Comparison of ENCODE assay signal across 34 cellular contexts in the genomic region with DNA sequence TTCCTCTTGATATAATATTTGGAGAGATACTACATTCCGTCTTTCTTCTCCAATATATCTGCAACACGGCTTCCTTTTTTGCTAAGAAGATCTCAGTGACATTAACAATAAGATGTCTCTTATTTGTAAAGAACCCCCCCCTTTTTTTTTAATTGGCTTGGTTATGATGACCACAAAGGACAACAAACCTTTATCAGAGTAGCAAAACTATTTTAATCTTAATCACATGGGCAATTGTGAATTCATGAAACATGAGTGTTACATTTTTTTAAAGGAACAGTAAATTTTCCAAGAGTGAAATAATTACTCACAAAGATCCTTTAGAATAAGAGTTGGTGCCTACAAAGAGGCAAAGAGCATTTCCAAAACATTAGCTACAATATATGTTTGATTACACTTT.
"Had no signal": no experiment of that assay in that cellular context is flagged by ENCODE, and none has a peak within 500 bp of the region (broad histone marks: within the 10 kb centered on the region; RNA-seq: fewer than 3 reads in every experiment).

No MANE protein-coding gene starts in this region.

- H3K27ac ChIP-seq: ascending aorta, cardiac muscle cell, VCaP had no signal

- DNase-seq: activated B cell treated with CpG ODN at 0.5 μM for 24 hours; activated CD4-positive, alpha-beta memory T cell treated with anti-CD3 and anti-CD28 coated beads for 36 hours; activated CD4-positive, alpha-beta T cell treated with anti-CD3 and anti-CD28 coated beads for 4 hours; activated CD4-positive, alpha-beta T cell treated with anti-CD3 and anti-CD28 coated beads, Interleukin-2, amount 10 ng/mL, durations not matched to agents 24 days and 14 days; activated CD4-positive, alpha-beta T cell treated with anti-CD3 and anti-CD28 coated beads, Interleukin-2, amount 50 U/mL, for 1 hour; activated CD4-positive, alpha-beta T cell treated with anti-CD3 and anti-CD28 coated beads, Interleukin-2, amount 50 U/mL, for 4 hours; activated CD4-positive, CD25-positive, alpha-beta regulatory T cell treated with anti-CD3 and anti-CD28 coated beads, Interleukin-2, amount 50 U/mL, for 72 hours; activated CD8-positive, alpha-beta memory T cell treated with anti-CD3 and anti-CD28 coated beads, Interleukin-2, amount 50 U/mL, for 4 hours; activated CD8-positive, alpha-beta T cell treated with anti-CD3 and anti-CD28 coated beads for 36 hours; activated effector memory CD4-positive, alpha-beta T cell treated with Interleukin-2 at 50 U/mL for 16 hours; activated gamma-delta T cell; activated naive CD4-positive, alpha-beta T cell treated with anti-CD3 and anti-CD28 coated beads, Interleukin-2, amount 10 ng/mL, durations not matched to agents 7 days and 5 days; activated naive CD4-positive, alpha-beta T cell treated with Interleukin-2 at 50 U/mL for 16 hours; activated naive CD8-positive, alpha-beta T cell treated with anti-CD3 and anti-CD28 coated beads, Interleukin-2, amount 10 ng/mL, durations not matched to agents 7 days and 5 days; activated naive CD8-positive, alpha-beta T cell treated with anti-CD3 and anti-CD28 coated beads, Interleukin-2, amount 50 U/mL, for 24 hours; activated T-cell treated with anti-CD3 and anti-CD28 coated beads for 4 hours; activated T-cell treated with anti-CD3 and anti-CD28 coated beads, Interleukin-2, amount 50 U/mL, for 1 hour; activated T-cell treated with anti-CD3 and anti-CD28 coated beads, Interleukin-2, amount 50 U/mL, for 4 hours; activated T-cell treated with anti-CD3 and anti-CD28 coated beads, Interleukin-2, amount 50 U/mL, for 72 hours; amygdala; anterior cingulate cortex; caudate nucleus; cerebellar nuclear complex; T-cell; T-helper 17 cell; T-helper 9 cell had no signal

- H3K4me1 ChIP-seq: ascending aorta had no signal

- ATAC-seq: activated CD8-positive, alpha-beta T cell treated with anti-CD3 and anti-CD28 coated beads for 36 hours; activated naive CD8-positive, alpha-beta T cell treated with anti-CD3 and anti-CD28 coated beads, Interleukin-2, amount 50 U/mL, for 24 hours; activated T-cell treated with anti-CD3 and anti-CD28 coated beads, Interleukin-2, amount 50 U/mL, for 4 hours; activated T-cell treated with anti-CD3 and anti-CD28 coated beads, Interleukin-2, amount 50 U/mL, for 72 hours; T-cell; T-helper 17 cell had no signal

- H3K9me3 Mint-ChIP-seq: activated B cell treated with CpG ODN at 0.5 μM for 24 hours; activated CD4-positive, alpha-beta memory T cell treated with anti-CD3 and anti-CD28 coated beads for 36 hours; activated CD4-positive, alpha-beta T cell treated with anti-CD3 and anti-CD28 coated beads, Interleukin-2, amount 10 ng/mL, durations not matched to agents 24 days and 14 days; activated CD8-positive, alpha-beta T cell treated with anti-CD3 and anti-CD28 coated beads for 36 hours; activated naive CD4-positive, alpha-beta T cell treated with anti-CD3 and anti-CD28 coated beads, Interleukin-2, amount 10 ng/mL, durations not matched to agents 7 days and 5 days; activated naive CD4-positive, alpha-beta T cell treated with anti-CD3 and anti-CD28 coated beads, Interleukin-2, amount 50 U/mL, for 24 hours; activated naive CD8-positive, alpha-beta T cell treated with anti-CD3 and anti-CD28 coated beads, Interleukin-2, amount 50 U/mL, for 24 hours; activated T-helper 2 cell treated with anti-CD3 and anti-CD28 coated beads, Interferon-gamma antibody, Interleukin-2, Interleukin-4, amounts not matched to agents 10 μg/mL and 5 μg/mL and 100 μg/mL, durations not matched to agents 14 hours and 24 hours and 36 hours; brain had no signal

- H3K36me3 ChIP-seq: ascending aorta, cardiac muscle cell had no signal

- H3K27ac Mint-ChIP-seq: activated B cell treated with CpG ODN at 0.5 μM for 24 hours; activated CD4-positive, alpha-beta memory T cell treated with anti-CD3 and anti-CD28 coated beads for 36 hours; activated CD4-positive, alpha-beta T cell treated with anti-CD3 and anti-CD28 coated beads, Interleukin-2, amount 10 ng/mL, durations not matched to agents 24 days and 14 days; activated CD8-positive, alpha-beta T cell treated with anti-CD3 and anti-CD28 coated beads for 36 hours; activated naive CD4-positive, alpha-beta T cell treated with anti-CD3 and anti-CD28 coated beads, Interleukin-2, amount 10 ng/mL, durations not matched to agents 7 days and 5 days; activated naive CD4-positive, alpha-beta T cell treated with anti-CD3 and anti-CD28 coated beads, Interleukin-2, amount 50 U/mL, for 24 hours; activated naive CD8-positive, alpha-beta T cell; activated naive CD8-positive, alpha-beta T cell treated with anti-CD3 and anti-CD28 coated beads, Interleukin-2, amount 10 ng/mL, durations not matched to agents 7 days and 5 days; activated naive CD8-positive, alpha-beta T cell treated with anti-CD3 and anti-CD28 coated beads, Interleukin-2, amount 50 U/mL, for 24 hours; activated T-cell treated with anti-CD3 and anti-CD28 coated beads, Interleukin-2, amount 50 U/mL, for 72 hours; activated T-helper 2 cell treated with anti-CD3 and anti-CD28 coated beads, Interferon-gamma antibody, Interleukin-2, Interleukin-4, amounts not matched to agents 10 μg/mL and 5 μg/mL and 100 μg/mL, durations not matched to agents 14 hours and 24 hours and 36 hours; brain; T-cell; T-helper 17 cell had no signal

- H3K27me3 Mint-ChIP-seq: activated CD4-positive, alpha-beta memory T cell treated with anti-CD3 and anti-CD28 coated beads for 36 hours; activated CD4-positive, alpha-beta T cell treated with anti-CD3 and anti-CD28 coated beads, Interleukin-2, amount 10 ng/mL, durations not matched to agents 24 days and 14 days; activated CD8-positive, alpha-beta T cell treated with anti-CD3 and anti-CD28 coated beads for 36 hours; activated naive CD4-positive, alpha-beta T cell treated with anti-CD3 and anti-CD28 coated beads, Interleukin-2, amount 10 ng/mL, durations not matched to agents 7 days and 5 days; activated naive CD4-positive, alpha-beta T cell treated with anti-CD3 and anti-CD28 coated beads, Interleukin-2, amount 50 U/mL, for 24 hours; activated naive CD8-positive, alpha-beta T cell; activated naive CD8-positive, alpha-beta T cell treated with anti-CD3 and anti-CD28 coated beads, Interleukin-2, amount 10 ng/mL, durations not matched to agents 7 days and 5 days; activated naive CD8-positive, alpha-beta T cell treated with anti-CD3 and anti-CD28 coated beads, Interleukin-2, amount 50 U/mL, for 24 hours; brain; central memory CD8-positive, alpha-beta T cell; T-cell; T-helper 17 cell had no signal

- H3K4me3 ChIP-seq: ascending aorta, cardiac muscle cell had no signal

- H3K36me3 Mint-ChIP-seq: activated CD4-positive, alpha-beta memory T cell treated with anti-CD3 and anti-CD28 coated beads for 36 hours; activated naive CD4-positive, alpha-beta T cell treated with anti-CD3 and anti-CD28 coated beads, Interleukin-2, amount 10 ng/mL, durations not matched to agents 7 days and 5 days; activated naive CD4-positive, alpha-beta T cell treated with anti-CD3 and anti-CD28 coated beads, Interleukin-2, amount 50 U/mL, for 24 hours; activated naive CD8-positive, alpha-beta T cell; activated naive CD8-positive, alpha-beta T cell treated with anti-CD3 and anti-CD28 coated beads, Interleukin-2, amount 10 ng/mL, durations not matched to agents 7 days and 5 days; brain; T-cell had no signal

- H3K27me3 ChIP-seq: ascending aorta, cardiac muscle cell had no signal

- H3K4me3 Mint-ChIP-seq: activated B cell treated with CpG ODN at 0.5 μM for 24 hours; activated CD4-positive, alpha-beta memory T cell treated with anti-CD3 and anti-CD28 coated beads for 36 hours; activated CD4-positive, alpha-beta T cell treated with anti-CD3 and anti-CD28 coated beads, Interleukin-2, amount 10 ng/mL, durations not matched to agents 24 days and 14 days; activated CD8-positive, alpha-beta T cell treated with anti-CD3 and anti-CD28 coated beads for 36 hours; activated naive CD4-positive, alpha-beta T cell treated with anti-CD3 and anti-CD28 coated beads, Interleukin-2, amount 10 ng/mL, durations not matched to agents 7 days and 5 days; activated naive CD4-positive, alpha-beta T cell treated with anti-CD3 and anti-CD28 coated beads, Interleukin-2, amount 50 U/mL, for 24 hours; activated naive CD8-positive, alpha-beta T cell; activated naive CD8-positive, alpha-beta T cell treated with anti-CD3 and anti-CD28 coated beads, Interleukin-2, amount 10 ng/mL, durations not matched to agents 7 days and 5 days; activated naive CD8-positive, alpha-beta T cell treated with anti-CD3 and anti-CD28 coated beads, Interleukin-2, amount 50 U/mL, for 24 hours; activated T-cell treated with anti-CD3 and anti-CD28 coated beads, Interleukin-2, amount 50 U/mL, for 4 hours; activated T-cell treated with anti-CD3 and anti-CD28 coated beads, Interleukin-2, amount 50 U/mL, for 72 hours; brain; central memory CD8-positive, alpha-beta T cell; T-cell; T-helper 17 cell had no signal

- H3K9me3 ChIP-seq: ascending aorta had no signal

- H3K4me1 Mint-ChIP-seq: activated B cell treated with CpG ODN at 0.5 μM for 24 hours; activated CD4-positive, alpha-beta T cell treated with anti-CD3 and anti-CD28 coated beads, Interleukin-2, amount 10 ng/mL, durations not matched to agents 24 days and 14 days; activated naive CD4-positive, alpha-beta T cell treated with anti-CD3 and anti-CD28 coated beads, Interleukin-2, amount 10 ng/mL, durations not matched to agents 7 days and 5 days; activated naive CD4-positive, alpha-beta T cell treated with anti-CD3 and anti-CD28 coated beads, Interleukin-2, amount 50 U/mL, for 24 hours; activated naive CD8-positive, alpha-beta T cell treated with anti-CD3 and anti-CD28 coated beads, Interleukin-2, amount 10 ng/mL, durations not matched to agents 7 days and 5 days; activated naive CD8-positive, alpha-beta T cell treated with anti-CD3 and anti-CD28 coated beads, Interleukin-2, amount 50 U/mL, for 24 hours; central memory CD8-positive, alpha-beta T cell; T-cell; T-helper 17 cell had no signal
